ENCODE assay signal across 8 cellular contexts in genomic region chr14:93073833-93074769, GRCh38. TPM values are rescaled to one million over a fixed set of nuclear protein-coding genes. Genes with fewer than 3 reads are reported as not detected.
DNase-seq lines count a peak whose midpoint lies in the region; TF ChIP-seq lines count a peak whose summit lies in the region.

No MANE protein-coding gene starts in this region.

- H3K9me3 Mint-ChIP-seq in CD4-positive, alpha-beta memory T cell = no peaks in the 10 kb centered on the region

- TF ChIP-seq POLR2A in GM19099 (IDR thresholded peaks at IDR 0.05; ENCODE audit: extremely low read depth, insufficient read length, low read depth) = peak; percentile 41

- intact Hi-C loops in CD4-positive, alpha-beta memory T cell (cut with micrococcal nuclease) = no loop called here

- no peak for TF ChIP-seq CTCF in fibroblast of lung (conservative IDR thresholded peaks at IDR 0.05 in 1 of 2, IDR thresholded peaks at IDR 0.05 in 1 of 2; ENCODE audit: low read depth in 1 of 2, low read length in 2 of 2)

- no peaks in the 10 kb centered on the region for H3K9me3 ChIP-seq in fibroblast of lung (ENCODE audit: control insufficient read depth, insufficient read depth, low read depth, low read length)
- no peaks in the 10 kb centered on the region for H3K9me3 ChIP-seq in CD4-positive, alpha-beta memory T cell (ENCODE audit: control insufficient read depth in 1 of 2, low read length in 2 of 2)

- POLR2A ChIA-PET in CD4-positive, alpha-beta memory T cell (lab: Charles Lee; ENCODE audit: partially characterized antibody) = no interaction called here

- H3K4me1 ChIP-seq in fibroblast of lung (ENCODE audit: control insufficient read depth, extremely low read depth, insufficient read depth, low read length) = peaks cover 7% of the 10 kb centered on the region
- no peaks in the 10 kb centered on the region for H3K4me1 ChIP-seq in CD4-positive, alpha-beta memory T cell (ENCODE audit: insufficient read depth, low read length)

- H3K27ac Mint-ChIP-seq in CD4-positive, alpha-beta memory T cell = peak overlapping the region in 3 of 7 donors; percentile 17 to 76 (median 68)

- no peak overlapping the region for H3K9ac ChIP-seq in fibroblast of lung (ENCODE audit: insufficient read depth, low read length)

- no peaks in the 10 kb centered on the region for H3K27me3 Mint-ChIP-seq in CD4-positive, alpha-beta memory T cell

- CTCF ChIA-PET in CD4-positive, alpha-beta memory T cell (lab: Charles Lee; ENCODE audit: partially characterized antibody) = interaction anchor here (1.3 kb wide), 1 partner anchor 39 kb away, joined by 3 read pairs; no protein-coding TSS in a partner anchor

- H4K20me1 ChIP-seq in fibroblast of lung (ENCODE audit: control insufficient read depth, extremely low read depth, insufficient read depth, low read length) = no peaks in the 10 kb centered on the region

- peaks cover 6 to 8% of the 10 kb centered on the region in 2 donors for H3K36me3 Mint-ChIP-seq in CD4-positive, alpha-beta memory T cell

- peak overlapping the region; percentile 72 for H2AFZ ChIP-seq in fibroblast of lung (ENCODE audit: low read length)

- H3K27ac ChIP-seq in fibroblast of lung (ENCODE audit: insufficient read depth, low read length) (peak overlapping the region; percentile 25), skin epidermis (peak overlapping the region in 20 of 21 experiments; percentile 12 to 82 (median 66))
- H3K27ac ChIP-seq in CD4-positive, alpha-beta memory T cell (ENCODE audit: low read depth, low read length) = no peak overlapping the region

- no peaks in the 10 kb centered on the region for H3K27me3 ChIP-seq in fibroblast of lung (ENCODE audit: control insufficient read depth, insufficient read depth, low read length)
- no peaks in the 10 kb centered on the region for H3K27me3 ChIP-seq in CD4-positive, alpha-beta memory T cell (ENCODE audit: insufficient read depth, low read length)

- H3K79me2 ChIP-seq in fibroblast of lung (ENCODE audit: control insufficient read depth, insufficient read depth, low read length) = no peaks in the 10 kb centered on the region

- H3K4me3 Mint-ChIP-seq in CD4-positive, alpha-beta memory T cell = no peak overlapping the region

- H3K4me3 ChIP-seq in fibroblast of lung (replicated peaks in 1 of 4; ENCODE audit: control extremely low read depth in 1 of 4, insufficient read depth in 1 of 4, low read depth in 3 of 4, low read length in 4 of 4) = no peak overlapping the region
- no peak overlapping the region for H3K4me3 ChIP-seq in skin epidermis
- H3K4me3 ChIP-seq in CD4-positive, alpha-beta memory T cell (ENCODE audit: low read length in 2 of 2) = no peak overlapping the region

- DNase-seq in RPMI7951 (ENCODE audit: low read depth) = peak; percentile 46
- peak; percentile 37 to 43 for DNase-seq in fibroblast of lung (ENCODE audit: low read depth in 2 of 2)
- no peak for DNase-seq in LoVo (ENCODE audit: low spot score)
- DNase-seq in stimulated activated CD4-positive, alpha-beta T cell treated with anti-CD3 and anti-CD28 coated beads, Interleukin-4, amount 100 ng/mL, for 4 hours = no peak
- DNase-seq in CD4-positive, alpha-beta memory T cell = no peak
- no peak for DNase-seq in NCI-H2171 (lab: John Stamatoyannopoulos, UW)

- H3K36me3 ChIP-seq in fibroblast of lung (ENCODE audit: control insufficient read depth, insufficient read depth, low read length) = no peaks in the 10 kb centered on the region
- no peaks in the 10 kb centered on the region for H3K36me3 ChIP-seq in CD4-positive, alpha-beta memory T cell (ENCODE audit: insufficient read depth, low read length)

- H3K4me1 Mint-ChIP-seq in CD4-positive, alpha-beta memory T cell = peaks cover 14 to 26% (median 19%) of the 10 kb centered on the region in 4 donors

- peak overlapping the region; percentile 19 for H3K4me2 ChIP-seq in fibroblast of lung (ENCODE audit: extremely low read depth, insufficient read depth, low read length)

RNA-seq across cellular contexts. Expression of gene ITPK1, which starts 41.6 kb away (rescaled TPM):
- 7.7 and 14.0 TPM in 2 replicates for total RNA-seq in RPMI7951 (2014; rRNA removed; shearing (Covaris generic))
- 9.2 and 10.0 TPM in 2 replicates for total RNA-seq in fibroblast of lung
- polyA plus RNA-seq in fibroblast of lung = 23.1 and 26.0 TPM in 2 replicates
- 16.5 and 25.5 TPM in 2 replicates for polyA plus RNA-seq in fibroblast of lung (2012)
- 59.4 and 67.5 TPM in 2 replicates for polyA minus RNA-seq in fibroblast of lung (ENCODE audit: low replicate concordance)
- 10 to 100 TPM; 26.8 to 30.0 TPM for total RNA-seq in CD4-positive, alpha-beta memory T cell
- 10 to 100 TPM; 12.5 to 26.9 TPM for polyA plus RNA-seq in CD4-positive, alpha-beta memory T cell

Comparison
In these comparisons a context has a peak if more than half of its experiments do, and no peak if none do; other contexts are left out.
1. DNase-seq: peak in RPMI7951 (single experiment) and fibroblast of lung (2 of 2); none in LoVo (single experiment), stimulated activated CD4-positive, alpha-beta T cell treated with anti-CD3 and anti-CD28 coated beads, Interleukin-4, amount 100 ng/mL, for 4 hours (0 of 2), CD4-positive, alpha-beta memory T cell (0 of 5) and NCI-H2171 (single experiment).